ENCODE assay signal across 8 cellular contexts in the genomic region with DNA sequence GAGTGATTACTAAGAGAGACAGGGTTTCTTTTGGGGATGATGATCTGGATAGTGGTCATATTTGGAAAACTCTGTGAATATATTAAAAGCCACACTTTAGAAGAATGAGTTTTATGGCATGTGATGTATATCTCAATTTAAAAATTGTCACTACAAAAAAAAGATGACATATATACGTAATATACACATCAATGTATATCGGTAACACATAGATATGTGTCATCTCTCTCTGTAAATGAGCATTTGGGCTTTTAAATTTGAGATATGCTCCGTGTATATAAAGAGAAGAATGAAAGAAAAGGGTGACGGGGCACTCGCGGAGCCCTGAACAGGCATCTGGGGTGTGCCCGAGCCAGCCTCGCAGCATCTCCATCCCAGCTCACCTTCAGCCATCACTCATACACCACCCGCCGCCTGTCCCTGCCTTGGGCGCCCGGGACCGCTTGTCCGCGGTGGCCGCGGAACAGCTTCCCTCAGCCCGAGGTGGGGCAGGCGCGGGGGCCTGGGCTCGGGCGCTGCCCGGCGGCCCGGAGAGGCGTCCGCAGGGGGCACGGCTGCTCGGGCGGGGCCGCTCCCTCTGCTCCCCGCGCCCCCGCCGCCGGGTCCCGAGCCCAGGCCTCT. TPM values are rescaled to one million over a fixed set of nuclear protein-coding genes. Genes with fewer than 3 reads are reported as not detected.
DNase-seq lines count a peak whose midpoint lies in the region; ATAC-seq, FAIRE-seq and TF ChIP-seq lines count a peak whose summit lies in the region.

No MANE protein-coding gene starts in this region.

- BruUV-seq in PC-9 (replicated peaks; lab: Mats Ljungman, UMichigan), result no TSS peak

- H3K36me3 Mint-ChIP-seq in astrocyte (ENCODE audit: low read depth, unreplicated experiment) (no peaks in the 10 kb centered on the region), immature natural killer cell (no peaks in the 10 kb centered on the region)

- H3K79me2 ChIP-seq in PC-9 (ENCODE audit: low read depth) (peaks cover 6% of the 10 kb centered on the region; the same call in 1 of the 2 replicates), astrocyte (ENCODE audit: insufficient read depth, low read length) (no peaks in the 10 kb centered on the region)

- CTCF ChIA-PET in PC-9 (lab: Charles Lee), result no interaction called here

- H4K20me1 ChIP-seq in PC-9 (ENCODE audit: insufficient read depth), result no peaks in the 10 kb centered on the region
- peaks cover 16% of the 10 kb centered on the region for H4K20me1 ChIP-seq in astrocyte (ENCODE audit: insufficient read depth, low read length)

- no peak overlapping the region for H3K27ac Mint-ChIP-seq in astrocyte (ENCODE audit: unreplicated experiment)
- peak overlapping the region in 5 of 6 donors; percentile 18 to 77 (median 70) for H3K27ac Mint-ChIP-seq in immature natural killer cell

- H3K4me1 Mint-ChIP-seq in astrocyte (ENCODE audit: low read depth, unreplicated experiment) (peaks cover 23% of the 10 kb centered on the region), immature natural killer cell (peaks cover 17 to 23% of the 10 kb centered on the region in 2 donors)

- DNase-seq in PC-9 (peak in 1 of 2 experiments; percentile 40), astrocyte (ENCODE audit: low read depth) (no peak), immature natural killer cell (peak in 1 of 3 donors; percentile 22), foreskin melanocyte (no peak)
- peak; percentile 31 for DNase-seq in stimulated activated CD4-positive, alpha-beta T cell treated with anti-CD3 and anti-CD28 coated beads, Interleukin-4, amount 100 ng/mL, for 1 hour

- H3K4me1 ChIP-seq in PC-9 (replicated peaks; ENCODE audit: insufficient read depth) (peaks cover 39% of the 10 kb centered on the region), astrocyte (ENCODE audit: insufficient read depth, low read length) (peaks cover 17% of the 10 kb centered on the region)

- no peak for FAIRE-seq in astrocyte (lab: Jason Lieb, UNC)

- no peak overlapping the region for H3K27ac ChIP-seq in PC-9
- H3K27ac ChIP-seq in astrocyte (ENCODE audit: low read depth, low read length), result no peak overlapping the region

- peak overlapping the region; percentile 85 for H3K4me3 Mint-ChIP-seq in astrocyte (ENCODE audit: unreplicated experiment)
- H3K4me3 Mint-ChIP-seq in immature natural killer cell, result peak overlapping the region; percentile 70 to 91 (median 83)

- H3F3A ChIP-seq in PC-9 (ENCODE audit: insufficient read depth, low read depth), result peaks cover 16% of the 10 kb centered on the region; the same call in 1 of the 2 replicates

- intact Hi-C loops in PC-9 (cut with micrococcal nuclease; ENCODE audit: unreplicated experiment), result loop anchor here (5.0 to 10.0 kb wide), 4 partner anchors 95 to 603 kb away; no protein-coding TSS in a partner anchor

- H3K9me3 ChIP-seq in PC-9 (ENCODE audit: insufficient read depth, low read depth) (no peaks in the 10 kb centered on the region), astrocyte (ENCODE audit: insufficient read depth, low read depth, low read length) (no peaks in the 10 kb centered on the region)

- no peaks in the 10 kb centered on the region for H3K9me2 ChIP-seq in PC-9 (ENCODE audit: insufficient read depth)

- peaks cover 2% of the 10 kb centered on the region for H3K27me3 Mint-ChIP-seq in astrocyte (ENCODE audit: low read depth, unreplicated experiment)
- H3K27me3 Mint-ChIP-seq in immature natural killer cell (ENCODE audit: low read depth in 3 of 3), result peaks cover 5 to 24% (median 13%) of the 10 kb centered on the region in 3 donors

- H3K9me3 Mint-ChIP-seq in astrocyte (ENCODE audit: unreplicated experiment) (no peaks in the 10 kb centered on the region), immature natural killer cell (no peaks in the 10 kb centered on the region)

- ATAC-seq in GM18502 (IDR thresholded peaks at IDR 0.05; ENCODE audit: poor library complexity, unreplicated experiment) (peak; percentile 34), HG02885 (IDR thresholded peaks at IDR 0.05; ENCODE audit: poor library complexity, unreplicated experiment) (peak; percentile 33), HG03175 (IDR thresholded peaks at IDR 0.05; ENCODE audit: unreplicated experiment) (no peak)

- POLR2A ChIA-PET in PC-9 (lab: Charles Lee; ENCODE audit: unreplicated experiment), result interaction anchor here (0.7 kb wide), 1 partner anchor 1063 kb away, joined by 3 read pairs; no protein-coding TSS in a partner anchor

- H2AFZ ChIP-seq in PC-9, result peak overlapping the region; percentile 91
- H2AFZ ChIP-seq in astrocyte (ENCODE audit: low read depth, low read length), result peak overlapping the region; percentile 94

- TF ChIP-seq CTCF in PC-9 (conservative IDR thresholded peaks at IDR 0.05) (no peak), astrocyte (IDR thresholded peaks at IDR 0.05; ENCODE audit: insufficient read depth, low read depth, low read length) (no peak)

- H3K9ac ChIP-seq in astrocyte (ENCODE audit: low read length), result peak overlapping the region; percentile 86

- no peaks in the 10 kb centered on the region for H3K27me3 ChIP-seq in PC-9 (ENCODE audit: insufficient read depth, low read depth)
- peaks cover 18% of the 10 kb centered on the region for H3K27me3 ChIP-seq in astrocyte (ENCODE audit: insufficient read depth, low read length)

- H3K4me3 ChIP-seq in PC-9 (peak overlapping the region; percentile 80), astrocyte (ENCODE audit: insufficient read depth, low read depth, low read length) (peak overlapping the region; percentile 72)

- H3K36me3 ChIP-seq in PC-9 (ENCODE audit: low read depth) (no peaks in the 10 kb centered on the region), astrocyte (ENCODE audit: insufficient read depth, low read length) (no peaks in the 10 kb centered on the region)

- peak overlapping the region; percentile 75 for H3K4me2 ChIP-seq in PC-9
- H3K4me2 ChIP-seq in astrocyte (ENCODE audit: low read length), result peak overlapping the region; percentile 91

RNA-seq across cellular contexts. Expression of gene SLC41A2, which starts 0.6 kb away (rescaled TPM):
- total RNA-seq in PC-9 (2021), result 12.7 and 14.8 TPM in 2 replicates
- 34.8 and 35.6 TPM in 2 replicates for total RNA-seq in astrocyte
- 1 to 10 TPM in 1 of 3 donors, under 1 TPM in 2; 0.37 to 3.3 (median 0.93) TPM for polyA plus RNA-seq in immature natural killer cell

RNA-seq across cellular contexts. Expression of gene NOPCHAP1, which starts 28.6 kb away (rescaled TPM):
- total RNA-seq in PC-9 (2021) (20.1 and 21.7 TPM in 2 replicates), astrocyte (22.3 and 26.8 TPM in 2 replicates)
- 10 to 100 TPM; 10.8 to 13.6 (median 12.3) TPM for polyA plus RNA-seq in immature natural killer cell
